In genomic region chr19:18507727-18508440, GRCh38 we compare ENCODE assay signal across 8 cellular contexts. TPM values are rescaled to one million over a fixed set of nuclear protein-coding genes. Genes with fewer than 3 reads are reported as not detected.
A peak's percentile ranks its signal among the peaks of the same experiment; 100 is the strongest.
DNase-seq lines count a peak whose midpoint lies in the region; ATAC-seq and TF ChIP-seq lines count a peak whose summit lies in the region.

No MANE protein-coding gene starts in this region.

- intact Hi-C loops in activated CD4-positive, alpha-beta T cell treated with anti-CD3 and anti-CD28 coated beads, Interleukin-2, amount 10 ng/mL, durations not matched to agents 24 days and 14 days (cut with micrococcal nuclease): no loop called here
- intact Hi-C loops in right lobe of liver (cut with DNase I) (no loop called here), thyroid gland (cut with DNase I) (no loop called here)

- no peak overlapping the region for H3K9ac ChIP-seq in smooth muscle cell (ENCODE audit: low read depth)

- peak overlapping the region; percentile 67 for H3K27ac Mint-ChIP-seq in activated CD4-positive, alpha-beta T cell treated with anti-CD3 and anti-CD28 coated beads, Interleukin-2, amount 10 ng/mL, durations not matched to agents 24 days and 14 days
- peak overlapping the region; percentile 87 for H3K27ac Mint-ChIP-seq in central memory CD8-positive, alpha-beta T cell (ENCODE audit: low read depth)
- no peak overlapping the region for H3K27ac Mint-ChIP-seq in endothelial cell (ENCODE audit: unreplicated experiment)

- no peaks in the 10 kb centered on the region for H3K9me3 Mint-ChIP-seq in activated CD4-positive, alpha-beta T cell treated with anti-CD3 and anti-CD28 coated beads, Interleukin-2, amount 10 ng/mL, durations not matched to agents 24 days and 14 days
- no peaks in the 10 kb centered on the region for H3K9me3 Mint-ChIP-seq in central memory CD8-positive, alpha-beta T cell
- no peaks in the 10 kb centered on the region for H3K9me3 Mint-ChIP-seq in endothelial cell (ENCODE audit: unreplicated experiment)

- peaks cover 42% of the 10 kb centered on the region for H3K4me1 Mint-ChIP-seq in activated CD4-positive, alpha-beta T cell treated with anti-CD3 and anti-CD28 coated beads, Interleukin-2, amount 10 ng/mL, durations not matched to agents 24 days and 14 days
- peaks cover 79% of the 10 kb centered on the region for H3K4me1 Mint-ChIP-seq in central memory CD8-positive, alpha-beta T cell
- peaks cover 10% of the 10 kb centered on the region for H3K4me1 Mint-ChIP-seq in endothelial cell (ENCODE audit: unreplicated experiment)

- no peak for DNase-seq in activated CD4-positive, alpha-beta T cell treated with anti-CD3 and anti-CD28 coated beads, Interleukin-2, amount 10 ng/mL, durations not matched to agents 24 days and 14 days
- DNase-seq in activated CD4-positive, alpha-beta T cell treated with anti-CD3 and anti-CD28 coated beads, Interleukin-2, amount 50 U/mL, for 4 hours: no peak
- DNase-seq in central memory CD8-positive, alpha-beta T cell (ENCODE audit: low spot score in 2 of 2): no peak
- peak in 2 of 3 donors; percentile 80 to 82 for DNase-seq in right lobe of liver
- no peak for DNase-seq in thyroid gland
- DNase-seq in smooth muscle cell (lab: John Stamatoyannopoulos, UW; ENCODE audit: unreplicated experiment): no peak
- DNase-seq in endothelial cell (ENCODE audit: low spot score): no peak

- no peak for ATAC-seq in central memory CD8-positive, alpha-beta T cell (replicated peaks; ENCODE audit: extremely low read depth, poor library complexity, severe bottlenecking)
- ATAC-seq in right lobe of liver (peak; percentile 44 to 67 (median 58)), GM21529 (IDR thresholded peaks at IDR 0.05; ENCODE audit: unreplicated experiment) (no peak)

- H3F3A ChIP-seq in smooth muscle cell (ENCODE audit: low read depth): no peaks in the 10 kb centered on the region

- 45% methylated on average over 9 of the region's 11 CpGs for WGBS in right lobe of liver (ENCODE audit: insufficient coverage, low coverage, low lambda C conversion rate, missing lambda C conversion rate)
- WGBS in thyroid gland, 2 donors: 78 to 85% methylated on average over 6 to 11 of the region's 11 CpGs
- WGBS in smooth muscle cell (ENCODE audit: low lambda C conversion rate): 92% methylated on average over 11 of the region's 11 CpGs

- peak overlapping the region; percentile 57 for H3K4me3 Mint-ChIP-seq in activated CD4-positive, alpha-beta T cell treated with anti-CD3 and anti-CD28 coated beads, Interleukin-2, amount 10 ng/mL, durations not matched to agents 24 days and 14 days
- peak overlapping the region; percentile 72 for H3K4me3 Mint-ChIP-seq in central memory CD8-positive, alpha-beta T cell
- H3K4me3 Mint-ChIP-seq in endothelial cell (ENCODE audit: unreplicated experiment): no peak overlapping the region

- H3K27ac ChIP-seq in right lobe of liver (peak overlapping the region in 2 of 3 donors; percentile 89 to 92), thyroid gland (peak overlapping the region in 2 of 3 donors; percentile 36 to 51), smooth muscle cell (ENCODE audit: low read depth) (no peak overlapping the region)

- TF ChIP-seq POLR2A in right lobe of liver (IDR thresholded peaks at IDR 0.05) (no peak), thyroid gland (IDR thresholded peaks at IDR 0.05) (no peak)

- no peaks in the 10 kb centered on the region for H3K9me3 ChIP-seq in right lobe of liver
- H3K9me3 ChIP-seq in thyroid gland: no peaks in the 10 kb centered on the region
- no peaks in the 10 kb centered on the region for H3K9me3 ChIP-seq in smooth muscle cell (replicated peaks; ENCODE audit: low read depth)

- H3K36me3 ChIP-seq in right lobe of liver (no peaks in the 10 kb centered on the region), thyroid gland (no peaks in the 10 kb centered on the region), smooth muscle cell (ENCODE audit: low read depth) (no peaks in the 10 kb centered on the region)

- H3K4me2 ChIP-seq in smooth muscle cell: no peak overlapping the region

- TF ChIP-seq CTCF in right lobe of liver (IDR thresholded peaks at IDR 0.05): peak in 2 of 4 donors; percentile 14 to 23
- no peak for TF ChIP-seq CTCF in thyroid gland (IDR thresholded peaks at IDR 0.05)
- TF ChIP-seq CTCF in smooth muscle cell (IDR thresholded peaks at IDR 0.05; ENCODE audit: borderline replicate concordance, insufficient read depth, poor library complexity, severe bottlenecking): no peak
- TF ChIP-seq CTCF in endothelial cell (IDR thresholded peaks at IDR 0.05; ENCODE audit: unreplicated experiment): no peak

- H3K79me2 ChIP-seq in smooth muscle cell (ENCODE audit: low read depth): peaks cover 99% of the 10 kb centered on the region

- H2AFZ ChIP-seq in smooth muscle cell (ENCODE audit: low read depth): no peak overlapping the region

- H3K4me1 ChIP-seq in right lobe of liver: peaks cover 5 to 66% (median 43%) of the 10 kb centered on the region in 4 donors
- peaks cover 32 to 73% of the 10 kb centered on the region in 2 donors for H3K4me1 ChIP-seq in thyroid gland
- H3K4me1 ChIP-seq in smooth muscle cell (ENCODE audit: low read depth): no peaks in the 10 kb centered on the region

- H3K4me3 ChIP-seq in right lobe of liver (no peak overlapping the region), thyroid gland (replicated peaks in 1 of 3) (no peak overlapping the region), smooth muscle cell (no peak overlapping the region)

- no peaks in the 10 kb centered on the region for H3K27me3 Mint-ChIP-seq in activated CD4-positive, alpha-beta T cell treated with anti-CD3 and anti-CD28 coated beads, Interleukin-2, amount 10 ng/mL, durations not matched to agents 24 days and 14 days
- no peaks in the 10 kb centered on the region for H3K27me3 Mint-ChIP-seq in central memory CD8-positive, alpha-beta T cell
- H3K27me3 Mint-ChIP-seq in endothelial cell (ENCODE audit: unreplicated experiment): peaks cover 9% of the 10 kb centered on the region

- peaks cover 100% of the 10 kb centered on the region for H4K20me1 ChIP-seq in smooth muscle cell (ENCODE audit: low read depth)

- no peaks in the 10 kb centered on the region for H3K36me3 Mint-ChIP-seq in activated CD4-positive, alpha-beta T cell treated with anti-CD3 and anti-CD28 coated beads, Interleukin-2, amount 10 ng/mL, durations not matched to agents 24 days and 14 days (ENCODE audit: low read depth)
- peaks cover 19% of the 10 kb centered on the region for H3K36me3 Mint-ChIP-seq in central memory CD8-positive, alpha-beta T cell (ENCODE audit: insufficient read depth)
- H3K36me3 Mint-ChIP-seq in endothelial cell (ENCODE audit: low read depth, unreplicated experiment): no peaks in the 10 kb centered on the region

- H3K27me3 ChIP-seq in right lobe of liver (no peaks in the 10 kb centered on the region), thyroid gland (no peaks in the 10 kb centered on the region), smooth muscle cell (ENCODE audit: low read depth) (no peaks in the 10 kb centered on the region)

RNA-seq across cellular contexts. Expression of gene ELL, which starts 14.0 kb away (rescaled TPM):
- 25.5 and 27.8 TPM in 2 replicates for total RNA-seq in activated CD4-positive, alpha-beta T cell treated with anti-CD3 and anti-CD28 coated beads, Interleukin-2, amount 10 ng/mL, durations not matched to agents 24 days and 14 days
- 10 to 100 TPM in 2 of 6 experiments, 1 to 10 TPM in 4; 5.3 to 11.9 (median 8.6) TPM for total RNA-seq in right lobe of liver
- 10 to 100 TPM; 10.8 to 31.0 (median 11.5) TPM for total RNA-seq in thyroid gland
- total RNA-seq in smooth muscle cell: 10.5 and 12.8 TPM in 2 replicates
- polyA plus RNA-seq in smooth muscle cell: 15.2 and 31.7 TPM in 2 replicates
- 11.0 TPM for total RNA-seq in endothelial cell (ENCODE audit: unreplicated experiment)

RNA-seq across cellular contexts. Expression of gene FKBP8, which starts 35.5 kb away (rescaled TPM):
- total RNA-seq in activated CD4-positive, alpha-beta T cell treated with anti-CD3 and anti-CD28 coated beads, Interleukin-2, amount 10 ng/mL, durations not matched to agents 24 days and 14 days: 170 and 173 TPM in 2 replicates
- 100 to 1,000 TPM in 3 of 6 experiments, 10 to 100 TPM in 3; 92.7 to 179 (median 118) TPM for total RNA-seq in right lobe of liver
- 100 to 1,000 TPM; 238 to 394 (median 314) TPM for total RNA-seq in thyroid gland
- total RNA-seq in smooth muscle cell: 143 and 161 TPM in 2 replicates
- polyA plus RNA-seq in smooth muscle cell: 340 and 358 TPM in 2 replicates
- total RNA-seq in endothelial cell (ENCODE audit: unreplicated experiment): 229 TPM

RNA-seq across cellular contexts. Expression of gene KXD1, which starts 49.8 kb away (rescaled TPM):
- total RNA-seq in activated CD4-positive, alpha-beta T cell treated with anti-CD3 and anti-CD28 coated beads, Interleukin-2, amount 10 ng/mL, durations not matched to agents 24 days and 14 days: 124 and 134 TPM in 2 replicates
- total RNA-seq in right lobe of liver: 10 to 100 TPM; 30.2 to 93.0 (median 36.1) TPM
- 100 to 1,000 TPM in 2 of 4 donors, 10 to 100 TPM in 2; 98.1 to 117 (median 103) TPM for total RNA-seq in thyroid gland
- 75.4 and 104 TPM in 2 replicates for total RNA-seq in smooth muscle cell
- 134 and 141 TPM in 2 replicates for polyA plus RNA-seq in smooth muscle cell
- total RNA-seq in endothelial cell (ENCODE audit: unreplicated experiment): 105 TPM

Comparison
In these comparisons a context has a peak if more than half of its experiments do, and no peak if none do; other contexts are left out.
1. DNase-seq: peak in right lobe of liver (2 of 3); none in activated CD4-positive, alpha-beta T cell treated with anti-CD3 and anti-CD28 coated beads, Interleukin-2, amount 10 ng/mL, durations not matched to agents 24 days and 14 days (single experiment), activated CD4-positive, alpha-beta T cell treated with anti-CD3 and anti-CD28 coated beads, Interleukin-2, amount 50 U/mL, for 4 hours (0 of 2), central memory CD8-positive, alpha-beta T cell (0 of 2), thyroid gland (0 of 2), smooth muscle cell (single experiment) and endothelial cell (single experiment).
2. ATAC-seq: peak in right lobe of liver (4 of 4); none in central memory CD8-positive, alpha-beta T cell (single experiment) and GM21529 (single experiment).